12 cellular contexts compared by ENCODE assay signal in the genomic region with DNA sequence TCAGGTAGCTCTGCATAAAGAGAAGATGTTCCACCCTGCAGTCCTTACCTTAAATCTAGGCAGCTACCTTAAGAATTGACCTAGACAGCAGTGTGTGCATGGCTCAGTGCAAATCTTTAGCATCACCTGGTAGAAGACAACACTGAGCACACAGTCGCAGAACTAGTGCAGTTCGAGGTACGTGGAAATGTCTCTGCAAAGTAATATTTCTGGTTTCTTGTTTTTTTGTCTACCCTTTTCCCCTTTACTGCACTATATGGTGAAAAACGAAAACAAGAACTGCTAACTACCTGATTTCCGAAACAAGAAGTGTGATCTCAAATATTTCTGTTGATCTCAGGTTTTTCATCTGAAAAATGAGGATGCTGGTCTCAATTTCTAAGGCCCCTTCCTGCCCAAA.
DNase-seq lines count a peak whose midpoint lies in the region; ATAC-seq and TF ChIP-seq lines count a peak whose summit lies in the region.
"Had no signal": no experiment of that assay in that cellular context is flagged by ENCODE, and none has a peak within 500 bp of the region (broad histone marks: within the 10 kb centered on the region; RNA-seq: fewer than 3 reads in every experiment).

No MANE protein-coding gene starts in this region.

- H3K27me3 ChIP-seq in brain microvascular endothelial cell (replicated peaks): no peaks in the 10 kb centered on the region
- no peaks in the 10 kb centered on the region for H3K27me3 ChIP-seq in skeletal muscle satellite cell (ENCODE audit: control insufficient read depth, insufficient read depth, low read length)

- in situ Hi-C loops in brain microvascular endothelial cell (cut with HindIII; ENCODE audit: low pct_ligation_motif_present, low sequenced_read_pairs): no loop called here

- H3K9ac ChIP-seq in skeletal muscle satellite cell (ENCODE audit: low read depth, low read length): no peak overlapping the region

- H3K4me3 ChIP-seq in GM12875 (ENCODE audit: low read depth, low read length) (peak overlapping the region; percentile 6), brain microvascular endothelial cell (ENCODE audit: low read depth, low read length) (no peak overlapping the region), skeletal muscle satellite cell (ENCODE audit: low read length) (no peak overlapping the region)

- DNase-seq in brain microvascular endothelial cell (no peak), AML-193 (lab: John Stamatoyannopoulos, UW) (no peak), H4 (ENCODE audit: low spot score) (no peak)
- DNase-seq: islet precursor cell; NCI-H1105 treated with DMSO at 0.1 percent for 48 hours; retina; stimulated activated CD8-positive, alpha-beta memory T cell treated with anti-CD3 and anti-CD28 coated beads, Interleukin-4, amount 100 ng/mL, for 48 hours had no signal

- no peaks in the 10 kb centered on the region for H3K36me3 ChIP-seq in brain microvascular endothelial cell (replicated peaks)
- H3K36me3 ChIP-seq in skeletal muscle satellite cell (ENCODE audit: insufficient read depth, low read length): no peaks in the 10 kb centered on the region

- ATAC-seq in HG03378 (IDR thresholded peaks at IDR 0.05; ENCODE audit: unreplicated experiment): peak; percentile 13
- ATAC-seq in HG03432 (IDR thresholded peaks at IDR 0.05; ENCODE audit: unreplicated experiment): no peak
- ATAC-seq in GM19324 (IDR thresholded peaks at IDR 0.05; ENCODE audit: low FRiP score, unreplicated experiment): no peak

- H3K27ac ChIP-seq in brain microvascular endothelial cell: peak overlapping the region; percentile 57

- H3K4me1 ChIP-seq in skeletal muscle satellite cell (ENCODE audit: control insufficient read depth, insufficient read depth, low read length): peaks cover 22% of the 10 kb centered on the region

- H3K4me2 ChIP-seq in skeletal muscle satellite cell (ENCODE audit: low read length): peak overlapping the region; percentile 34

- H3K9me3 ChIP-seq in skeletal muscle satellite cell (replicated peaks; ENCODE audit: low read length): no peaks in the 10 kb centered on the region

- TF ChIP-seq CTCF in GM12875 (IDR thresholded peaks at IDR 0.05; ENCODE audit: borderline replicate concordance, insufficient read depth, low read depth, low read length) (no peak), brain microvascular endothelial cell (IDR thresholded peaks at IDR 0.05; ENCODE audit: low read depth, low read length, missing control alignments) (no peak)
